In the genomic region with DNA sequence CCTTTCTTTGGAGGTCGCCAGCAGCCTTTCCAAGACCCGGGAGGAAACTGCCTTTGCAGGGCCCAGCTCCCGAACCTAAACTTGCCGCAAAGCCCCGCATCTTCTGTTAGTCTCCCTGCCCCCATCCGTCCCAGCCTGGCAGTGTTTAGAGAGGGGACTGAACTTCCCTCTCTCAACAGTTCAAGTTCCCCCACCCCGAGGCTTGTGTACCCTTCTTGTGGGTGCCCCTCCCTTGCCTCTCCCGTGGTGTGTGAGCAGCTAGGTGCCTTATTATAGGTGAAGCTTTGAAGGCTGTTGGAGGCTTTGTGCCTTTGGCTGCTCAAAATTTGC, we compare ENCODE assay signal across 10 cellular contexts. TPM values are rescaled to one million over a fixed set of nuclear protein-coding genes. Genes with fewer than 3 reads are reported as not detected.
DNase-seq lines count a peak whose midpoint lies in the region; ATAC-seq, FAIRE-seq and TF ChIP-seq lines count a peak whose summit lies in the region.
"Had no signal": no experiment of that assay in that cellular context is flagged by ENCODE, and none has a peak within 500 bp of the region (broad histone marks: within the 10 kb centered on the region; RNA-seq: fewer than 3 reads in every experiment).

No MANE protein-coding gene starts in this region.

- H3K36me3 Mint-ChIP-seq in CD14-positive monocyte: peaks cover 2 to 15% of the 10 kb centered on the region in 2 donors
- H3K36me3 Mint-ChIP-seq in astrocyte (ENCODE audit: low read depth, unreplicated experiment): peaks cover 24% of the 10 kb centered on the region
- peaks cover 18% of the 10 kb centered on the region for H3K36me3 Mint-ChIP-seq in type B pancreatic cell

- H3K4me3 ChIP-seq in astrocyte (ENCODE audit: insufficient read depth, low read depth, low read length) (peak overlapping the region; percentile 83), lower leg skin (ENCODE audit: low read depth, poor library complexity, severe bottlenecking) (peak overlapping the region; percentile 57)

- peaks cover 56 to 77% (median 58%) of the 10 kb centered on the region in 3 donors for H3K27me3 Mint-ChIP-seq in CD14-positive monocyte (ENCODE audit: low read depth in 3 of 3)
- H3K27me3 Mint-ChIP-seq in astrocyte (ENCODE audit: low read depth, unreplicated experiment): no peaks in the 10 kb centered on the region
- H3K27me3 Mint-ChIP-seq in type B pancreatic cell: peaks cover 20% of the 10 kb centered on the region

- TF ChIP-seq CTCF in CD14-positive monocyte (IDR thresholded peaks at IDR 0.05) (no peak), astrocyte (IDR thresholded peaks at IDR 0.05; ENCODE audit: insufficient read depth, low read depth, low read length) (no peak), lower leg skin (IDR thresholded peaks at IDR 0.05) (no peak), type B pancreatic cell (conservative IDR thresholded peaks at IDR 0.05) (no peak)

- H3K9me3 Mint-ChIP-seq in CD14-positive monocyte (peaks cover 0 to 9% (median 8%) of the 10 kb centered on the region in 7 donors), astrocyte (ENCODE audit: unreplicated experiment) (no peaks in the 10 kb centered on the region), type B pancreatic cell (no peaks in the 10 kb centered on the region)

- peak overlapping the region; percentile 87 to 94 for H3K4me3 Mint-ChIP-seq in CD14-positive monocyte
- H3K4me3 Mint-ChIP-seq in astrocyte (ENCODE audit: unreplicated experiment): peak overlapping the region; percentile 90
- peak overlapping the region; percentile 91 for H3K4me3 Mint-ChIP-seq in type B pancreatic cell

- DNase-seq in CD14-positive monocyte (ENCODE audit: low spot score): no peak
- no peak for DNase-seq in astrocyte (ENCODE audit: low read depth)
- DNase-seq in lower leg skin (ENCODE audit: low spot score in 2 of 2): no peak
- no peak for DNase-seq in type B pancreatic cell (ENCODE audit: extremely low spot score, unreplicated experiment)
- no peak for DNase-seq in NK-92 treated with Interleukin-12 subunit alpha and Interleukin-12 subunit beta, amount 100 ng/mL, for 24 hours (lab: John Stamatoyannopoulos, UW)
- no peak for DNase-seq in NCI-H2081 treated with DMSO at 0.1 percent for 48 hours (lab: John Stamatoyannopoulos, UW)

- WGBS in lower leg skin, 2 donors: 3 to 8% methylated on average over 8 of the region's 8 CpGs

- H3K4me2 ChIP-seq in astrocyte (ENCODE audit: low read length): peak overlapping the region; percentile 99

- peaks cover 39% of the 10 kb centered on the region for H3K4me1 ChIP-seq in astrocyte (ENCODE audit: insufficient read depth, low read length)

- H3K27ac Mint-ChIP-seq in CD14-positive monocyte (peak overlapping the region in 1 of 7 donors; percentile 26), astrocyte (ENCODE audit: unreplicated experiment) (peak overlapping the region; percentile 81), type B pancreatic cell (peak overlapping the region; percentile 75)

- peak overlapping the region; percentile 91 for H3K9ac ChIP-seq in astrocyte (ENCODE audit: low read length)

- no peaks in the 10 kb centered on the region for H3K27me3 ChIP-seq in astrocyte (ENCODE audit: insufficient read depth, low read length)

- no peak for TF ChIP-seq POLR2A in lower leg skin (IDR thresholded peaks at IDR 0.05)

- H3K36me3 ChIP-seq in KOPT-K1 (ENCODE audit: insufficient read depth, low read length) (peaks cover 25% of the 10 kb centered on the region; the same call in 1 of the 2 replicates), astrocyte (ENCODE audit: insufficient read depth, low read length) (peaks cover 23% of the 10 kb centered on the region)

- H3K4me1 Mint-ChIP-seq in CD14-positive monocyte (peaks cover 24% of the 10 kb centered on the region), astrocyte (ENCODE audit: low read depth, unreplicated experiment) (peaks cover 17% of the 10 kb centered on the region), type B pancreatic cell (ENCODE audit: unreplicated experiment) (peaks cover 26% of the 10 kb centered on the region)

- H2AFZ ChIP-seq in astrocyte (ENCODE audit: low read depth, low read length): peak overlapping the region; percentile 36

- ATAC-seq in HG02610 (IDR thresholded peaks at IDR 0.05; ENCODE audit: unreplicated experiment): no peak
- ATAC-seq: HCT116 had no signal

- H3K9me3 ChIP-seq in KOPT-K1 (ENCODE audit: insufficient read depth, low read length, poor library complexity, severe bottlenecking): no peaks in the 10 kb centered on the region
- H3K9me3 ChIP-seq in astrocyte (ENCODE audit: insufficient read depth, low read depth, low read length): no peaks in the 10 kb centered on the region

- intact Hi-C loops in CD14-positive monocyte (cut with micrococcal nuclease): no loop called here
- intact Hi-C loops in lower leg skin (cut with DNase I; ENCODE audit: low total_unique reads): no loop called here

- H3K27ac ChIP-seq in KOPT-K1 (ENCODE audit: low read depth, low read length, poor library complexity, severe bottlenecking) (peak overlapping the region; percentile 72), astrocyte (ENCODE audit: low read depth, low read length) (peak overlapping the region; percentile 71)

- no peak for FAIRE-seq in astrocyte (lab: Jason Lieb, UNC)
- FAIRE-seq: frontal cortex had no signal

- peaks cover 61% of the 10 kb centered on the region for H3K79me2 ChIP-seq in astrocyte (ENCODE audit: insufficient read depth, low read length)

- H4K20me1 ChIP-seq in astrocyte (ENCODE audit: insufficient read depth, low read length): peaks cover 57% of the 10 kb centered on the region

RNA-seq across cellular contexts. Expression of a gene that starts 1.4 kb away (rescaled TPM):
- polyA plus RNA-seq in CD14-positive monocyte: under 1 TPM; 0.42 to 0.76 TPM
- total RNA-seq in astrocyte: 51.7 and 63.7 TPM in 2 replicates
- total RNA-seq in lower leg skin: 10 to 100 TPM; 13.4 to 72.0 (median 42.6) TPM
- 78.5 and 116 TPM in 2 replicates for total RNA-seq in type B pancreatic cell (ENCODE audit: low replicate concordance)
